1 cellular context compared by ENCODE assay signal in the genomic region with DNA sequence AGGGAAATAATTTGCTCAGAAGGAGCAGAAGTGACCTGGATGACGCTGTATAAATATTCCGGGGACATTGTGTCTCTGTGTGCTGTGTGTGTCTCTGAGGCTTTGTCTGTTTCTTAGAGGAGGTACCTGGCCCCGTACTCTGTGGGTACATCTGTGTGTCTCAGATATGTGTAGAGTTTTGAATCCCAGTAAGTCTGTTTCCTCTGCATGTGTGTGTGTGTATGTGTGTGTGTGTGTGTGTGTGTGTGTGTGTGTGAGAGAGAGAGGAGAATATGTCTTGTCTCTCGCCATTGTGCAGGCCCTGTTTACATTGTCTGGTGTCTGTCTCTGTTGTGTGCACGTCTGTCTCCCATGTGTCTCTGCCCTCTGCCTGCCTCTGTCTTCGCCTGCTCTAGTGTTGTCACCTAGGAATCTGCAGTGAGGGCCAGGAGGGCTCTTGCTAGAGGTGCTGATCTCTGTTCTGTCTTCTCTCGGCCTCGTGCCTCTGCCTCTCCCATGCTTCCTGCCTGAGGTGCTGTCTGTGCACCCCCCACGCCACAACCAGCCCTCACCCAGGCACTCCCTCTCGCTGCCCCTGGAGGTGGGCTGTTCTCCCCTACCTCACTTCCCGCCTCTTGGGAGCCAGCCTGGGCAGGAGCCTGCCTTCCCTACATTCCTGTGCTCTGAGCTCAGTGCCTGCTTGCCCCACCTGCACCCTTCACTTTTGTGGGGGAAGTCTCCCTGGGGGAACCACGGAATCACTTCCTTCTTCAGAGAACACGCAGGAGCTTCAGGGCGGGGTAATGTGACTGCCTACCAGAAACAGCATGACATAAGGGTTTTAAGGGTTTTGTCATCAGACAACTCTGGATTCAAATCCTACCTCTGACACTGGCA.
TF ChIP-seq lines count a peak whose summit lies in the region.

No MANE protein-coding gene starts in this region.

TF ChIP-seq in K562, 482 proteins besides CTCF, POLR2A, EP300 and RAD21 (continued from another document and continues in another):
- TF ChIP-seq L3MBTL2 (IDR thresholded peaks at IDR 0.05) = peak; percentile 32; the same call in 1 of the 2 replicates
- no peak for TF ChIP-seq POU5F1 (IDR thresholded peaks at IDR 0.05; ENCODE audit: borderline replicate concordance, low read depth, low read length, partially characterized antibody)
- TF ChIP-seq MTA1 (IDR thresholded peaks at IDR 0.05; ENCODE audit: borderline replicate concordance) = 0 out of 2 replicates have a peak, but pooled peaks have one; percentile 26
- TF ChIP-seq NR4A1 (CRISPR knock-in tag; IDR thresholded peaks at IDR 0.05) = no peak
- 0 out of 2 replicates have a peak, but pooled peaks have one; percentile 25 for TF ChIP-seq NR4A1 (tag; IDR thresholded peaks at IDR 0.05)
- TF ChIP-seq, protein P1, sequence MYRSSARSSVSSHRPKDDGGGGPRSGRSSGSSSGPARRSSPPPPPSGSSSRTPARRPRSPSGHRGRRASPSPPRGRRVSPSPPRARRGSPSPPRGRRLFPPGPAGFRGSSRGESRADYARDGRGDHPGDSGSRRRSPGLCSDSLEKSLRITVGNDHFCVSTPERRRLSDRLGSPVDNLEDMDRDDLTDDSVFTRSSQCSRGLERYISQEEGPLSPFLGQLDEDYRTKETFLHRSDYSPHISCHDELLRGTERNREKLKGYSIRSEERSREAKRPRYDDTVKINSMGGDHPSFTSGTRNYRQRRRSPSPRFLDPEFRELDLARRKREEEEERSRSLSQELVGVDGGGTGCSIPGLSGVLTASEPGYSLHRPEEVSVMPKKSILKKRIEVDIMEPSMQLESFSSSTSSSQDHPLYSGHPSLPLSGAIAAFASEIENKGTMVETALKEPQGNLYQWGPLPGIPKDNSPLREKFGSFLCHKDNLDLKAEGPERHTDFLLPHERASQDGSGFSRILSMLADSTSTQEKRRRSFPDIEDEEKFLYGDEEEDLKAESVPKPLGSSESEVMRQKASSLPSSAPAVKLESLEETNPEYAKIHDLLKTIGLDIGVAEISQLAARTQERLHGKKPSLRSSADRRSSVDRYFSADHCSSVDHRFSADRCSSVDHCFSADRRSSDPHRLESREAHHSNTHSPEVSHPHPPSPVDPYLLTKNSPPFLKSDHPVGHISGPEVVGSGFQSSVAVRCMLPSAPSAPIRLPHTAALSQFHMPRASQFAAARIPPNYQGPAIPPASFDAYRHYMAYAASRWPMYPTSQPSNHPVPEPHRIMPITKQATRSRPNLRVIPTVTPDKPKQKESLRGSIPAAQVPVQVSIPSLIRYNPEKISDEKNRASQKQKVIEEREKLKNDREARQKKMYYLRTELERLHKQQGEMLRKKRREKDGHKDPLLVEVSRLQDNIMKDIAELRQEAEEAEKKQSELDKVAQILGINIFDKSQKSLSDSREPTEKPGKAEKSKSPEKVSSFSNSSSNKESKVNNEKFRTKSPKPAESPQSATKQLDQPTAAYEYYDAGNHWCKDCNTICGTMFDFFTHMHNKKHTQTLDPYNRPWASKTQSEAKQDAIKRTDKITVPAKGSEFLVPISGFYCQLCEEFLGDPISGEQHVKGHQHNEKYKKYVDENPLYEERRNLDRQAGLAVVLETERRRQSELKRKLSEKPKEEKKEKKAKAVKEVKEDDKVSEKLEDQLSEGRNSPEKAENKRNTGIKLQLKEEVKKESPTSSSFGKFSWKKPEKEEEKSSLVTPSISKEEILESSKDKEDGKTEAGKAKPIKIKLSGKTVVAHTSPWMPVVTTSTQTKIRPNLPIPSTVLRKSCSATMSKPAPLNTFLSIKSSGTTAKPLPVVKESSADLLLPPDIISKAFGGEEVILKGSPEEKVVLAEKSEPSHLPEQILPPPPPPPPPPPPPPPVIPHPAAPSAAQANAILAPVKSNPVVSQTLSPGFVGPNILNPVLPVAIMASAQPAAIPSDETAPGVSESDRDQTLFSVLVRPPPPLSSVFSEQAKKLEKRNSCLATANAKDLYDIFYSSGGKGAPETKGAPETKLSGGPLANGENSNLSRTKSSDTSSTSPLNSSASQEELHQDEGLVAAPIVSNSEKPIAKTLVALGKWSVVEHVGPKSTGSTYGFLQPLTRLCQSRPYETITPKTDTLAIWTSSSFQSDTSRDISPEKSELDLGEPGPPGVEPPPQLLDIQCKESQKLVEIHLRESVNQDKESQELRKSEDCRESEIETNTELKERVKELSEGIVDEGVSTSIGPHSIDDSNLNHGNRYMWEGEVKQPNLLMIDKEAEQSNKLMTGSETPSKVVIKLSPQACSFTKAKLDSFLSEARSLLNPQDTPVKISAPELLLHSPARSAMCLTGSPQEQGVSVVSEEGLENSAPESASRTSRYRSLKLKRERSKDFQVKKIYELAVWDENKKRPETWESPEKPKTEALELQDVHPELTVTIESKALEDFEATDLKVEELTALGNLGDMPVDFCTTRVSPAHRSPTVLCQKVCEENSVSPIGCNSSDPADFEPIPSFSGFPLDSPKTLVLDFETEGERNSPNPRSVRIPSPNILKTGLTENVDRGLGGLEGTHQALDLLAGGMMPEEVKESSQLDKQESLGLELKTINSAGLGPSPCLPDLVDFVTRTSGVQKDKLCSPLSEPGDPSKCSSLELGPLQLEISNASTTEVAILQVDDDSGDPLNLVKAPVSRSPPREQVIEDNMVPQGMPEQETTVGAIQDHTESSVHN (IDR thresholded peaks at IDR 0.05; ENCODE audit: borderline replicate concordance in 1 of 2, low read depth in 1 of 2) = no peak
- no peak for TF ChIP-seq STAG1 (CRISPR knock-in tag; IDR thresholded peaks at IDR 0.05; ENCODE audit: borderline replicate concordance)
- TF ChIP-seq CBFA2T3 (IDR thresholded peaks at IDR 0.05) = peak; percentile 31; the same call in 1 of the 2 replicates
- no peak for TF ChIP-seq FIP1L1 (IDR thresholded peaks at IDR 0.05; ENCODE audit: low read depth, low read length, poor library complexity, severe bottlenecking)
- TF ChIP-seq, protein P2, sequence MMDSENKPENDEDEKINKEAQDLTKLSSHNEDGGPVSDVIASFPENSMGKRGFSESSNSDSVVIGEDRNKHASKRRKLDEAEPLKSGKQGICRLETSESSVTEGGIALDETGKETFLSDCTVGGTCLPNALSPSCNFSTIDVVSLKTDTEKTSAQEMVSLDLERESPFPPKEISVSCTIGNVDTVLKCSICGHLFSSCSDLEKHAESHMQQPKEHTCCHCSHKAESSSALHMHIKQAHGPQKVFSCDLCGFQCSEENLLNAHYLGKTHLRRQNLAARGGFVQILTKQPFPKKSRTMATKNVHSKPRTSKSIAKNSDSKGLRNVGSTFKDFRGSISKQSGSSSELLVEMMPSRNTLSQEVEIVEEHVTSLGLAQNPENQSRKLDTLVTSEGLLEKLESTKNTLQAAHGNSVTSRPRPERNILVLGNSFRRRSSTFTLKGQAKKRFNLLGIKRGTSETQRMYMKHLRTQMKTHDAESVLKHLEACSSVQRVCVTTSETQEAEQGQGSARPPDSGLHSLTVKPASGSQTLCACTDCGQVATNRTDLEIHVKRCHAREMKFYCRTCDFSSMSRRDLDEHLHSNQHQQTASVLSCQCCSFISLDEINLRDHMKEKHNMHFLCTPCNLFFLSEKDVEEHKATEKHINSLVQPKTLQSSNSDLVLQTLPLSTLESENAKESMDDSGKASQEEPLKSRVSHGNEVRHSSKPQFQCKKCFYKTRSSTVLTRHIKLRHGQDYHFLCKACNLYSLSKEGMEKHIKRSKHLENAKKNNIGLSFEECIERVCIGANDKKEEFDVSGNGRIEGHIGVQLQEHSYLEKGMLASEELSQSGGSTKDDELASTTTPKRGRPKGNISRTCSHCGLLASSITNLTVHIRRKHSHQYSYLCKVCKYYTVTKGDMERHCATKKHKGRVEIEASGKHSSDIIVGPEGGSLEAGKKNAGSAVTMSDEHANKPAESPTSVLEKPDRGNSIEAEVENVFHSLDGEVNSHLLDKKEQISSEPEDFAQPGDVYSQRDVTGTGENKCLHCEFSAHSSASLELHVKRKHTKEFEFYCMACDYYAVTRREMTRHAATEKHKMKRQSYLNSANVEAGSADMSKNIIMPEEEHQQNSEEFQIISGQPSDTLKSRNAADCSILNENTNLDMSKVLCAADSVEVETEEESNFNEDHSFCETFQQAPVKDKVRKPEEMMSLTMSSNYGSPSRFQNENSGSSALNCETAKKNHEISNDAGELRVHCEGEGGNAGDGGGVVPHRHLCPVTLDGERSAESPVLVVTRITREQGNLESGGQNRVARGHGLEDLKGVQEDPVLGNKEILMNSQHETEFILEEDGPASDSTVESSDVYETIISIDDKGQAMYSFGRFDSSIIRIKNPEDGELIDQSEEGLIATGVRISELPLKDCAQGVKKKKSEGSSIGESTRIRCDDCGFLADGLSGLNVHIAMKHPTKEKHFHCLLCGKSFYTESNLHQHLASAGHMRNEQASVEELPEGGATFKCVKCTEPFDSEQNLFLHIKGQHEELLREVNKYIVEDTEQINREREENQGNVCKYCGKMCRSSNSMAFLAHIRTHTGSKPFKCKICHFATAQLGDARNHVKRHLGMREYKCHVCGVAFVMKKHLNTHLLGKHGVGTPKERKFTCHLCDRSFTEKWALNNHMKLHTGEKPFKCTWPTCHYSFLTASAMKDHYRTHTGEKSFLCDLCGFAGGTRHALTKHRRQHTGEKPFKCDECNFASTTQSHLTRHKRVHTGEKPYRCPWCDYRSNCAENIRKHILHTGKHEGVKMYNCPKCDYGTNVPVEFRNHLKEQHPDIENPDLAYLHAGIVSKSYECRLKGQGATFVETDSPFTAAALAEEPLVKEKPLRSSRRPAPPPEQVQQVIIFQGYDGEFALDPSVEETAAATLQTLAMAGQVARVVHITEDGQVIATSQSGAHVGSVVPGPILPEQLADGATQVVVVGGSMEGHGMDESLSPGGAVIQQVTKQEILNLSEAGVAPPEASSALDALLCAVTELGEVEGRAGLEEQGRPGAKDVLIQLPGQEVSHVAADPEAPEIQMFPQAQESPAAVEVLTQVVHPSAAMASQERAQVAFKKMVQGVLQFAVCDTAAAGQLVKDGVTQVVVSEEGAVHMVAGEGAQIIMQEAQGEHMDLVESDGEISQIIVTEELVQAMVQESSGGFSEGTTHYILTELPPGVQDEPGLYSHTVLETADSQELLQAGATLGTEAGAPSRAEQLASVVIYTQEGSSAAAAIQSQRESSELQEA (IDR thresholded peaks at IDR 0.05; ENCODE audit: low read depth) = 0 out of 2 replicates have a peak, but pooled peaks have one; percentile 16
- TF ChIP-seq JUND (IDR thresholded peaks at IDR 0.05; ENCODE audit: borderline replicate concordance, low read depth, low read length) = no peak
- TF ChIP-seq JUND (tag; IDR thresholded peaks at IDR 0.05; ENCODE audit: borderline replicate concordance, low read depth, low read length) = 0 out of 3 replicates have a peak, but pooled peaks have one; percentile 16
- no peak for TF ChIP-seq CBX2 (IDR thresholded peaks at IDR 0.05; ENCODE audit: insufficient read depth, low read length, poor library complexity, severe bottlenecking)
- no peak for TF ChIP-seq MTA3 (IDR thresholded peaks at IDR 0.05; ENCODE audit: borderline replicate concordance)
- no peak for TF ChIP-seq POLR3A (IDR thresholded peaks at IDR 0.05; ENCODE audit: borderline replicate concordance, extremely low read depth, insufficient read depth, insufficient read length)
- 0 out of 2 replicates have a peak, but pooled peaks have one; percentile 26 for TF ChIP-seq TAL1 (IDR thresholded peaks at IDR 0.05)
- TF ChIP-seq RB1 (IDR thresholded peaks at IDR 0.05; ENCODE audit: low read depth) = no peak
- TF ChIP-seq RCOR1 (IDR thresholded peaks at IDR 0.05; ENCODE audit: borderline replicate concordance in 1 of 2, low read depth in 2 of 2, low read length in 2 of 2) = no peak
- TF ChIP-seq HCFC1 (IDR thresholded peaks at IDR 0.05; ENCODE audit: low read depth, low read length) = no peak
- no peak for TF ChIP-seq CTBP1 (IDR thresholded peaks at IDR 0.05; ENCODE audit: borderline replicate concordance)
- no peak for TF ChIP-seq TRIM24 (IDR thresholded peaks at IDR 0.05)
- TF ChIP-seq RNF2 (IDR thresholded peaks at IDR 0.05) = no peak
- no peak for TF ChIP-seq CHD1 (IDR thresholded peaks at IDR 0.05; ENCODE audit: low read length)
- TF ChIP-seq, protein P3, sequence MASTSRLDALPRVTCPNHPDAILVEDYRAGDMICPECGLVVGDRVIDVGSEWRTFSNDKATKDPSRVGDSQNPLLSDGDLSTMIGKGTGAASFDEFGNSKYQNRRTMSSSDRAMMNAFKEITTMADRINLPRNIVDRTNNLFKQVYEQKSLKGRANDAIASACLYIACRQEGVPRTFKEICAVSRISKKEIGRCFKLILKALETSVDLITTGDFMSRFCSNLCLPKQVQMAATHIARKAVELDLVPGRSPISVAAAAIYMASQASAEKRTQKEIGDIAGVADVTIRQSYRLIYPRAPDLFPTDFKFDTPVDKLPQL (IDR thresholded peaks at IDR 0.05; ENCODE audit: extremely low read depth, insufficient read length) = no peak
- TF ChIP-seq, protein P4, sequence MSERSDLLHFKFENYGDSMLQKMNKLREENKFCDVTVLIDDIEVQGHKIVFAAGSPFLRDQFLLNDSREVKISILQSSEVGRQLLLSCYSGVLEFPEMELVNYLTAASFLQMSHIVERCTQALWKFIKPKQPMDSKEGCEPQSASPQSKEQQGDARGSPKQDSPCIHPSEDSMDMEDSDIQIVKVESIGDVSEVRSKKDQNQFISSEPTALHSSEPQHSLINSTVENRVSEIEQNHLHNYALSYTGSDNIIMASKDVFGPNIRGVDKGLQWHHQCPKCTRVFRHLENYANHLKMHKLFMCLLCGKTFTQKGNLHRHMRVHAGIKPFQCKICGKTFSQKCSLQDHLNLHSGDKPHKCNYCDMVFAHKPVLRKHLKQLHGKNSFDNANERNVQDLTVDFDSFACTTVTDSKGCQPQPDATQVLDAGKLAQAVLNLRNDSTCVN (CRISPR knock-in tag; IDR thresholded peaks at IDR 0.05) = peak; percentile 95
- TF ChIP-seq BRD4 (IDR thresholded peaks at IDR 0.05) = no peak
- TF ChIP-seq JUN (IDR thresholded peaks at IDR 0.05; ENCODE audit: borderline replicate concordance, low read depth, low read length) = no peak
- peak; percentile 84; the same call in 1 of the 2 replicates for TF ChIP-seq JUN (CRISPR knock-in tag; IDR thresholded peaks at IDR 0.05; ENCODE audit: borderline replicate concordance)
